ENCODE assay signal across 5 cellular contexts in genomic region chr2:194294156-194294555, GRCh38.
"Had no signal": no experiment of that assay in that cellular context is flagged by ENCODE, and none has a peak within 500 bp of the region (broad histone marks: within the 10 kb centered on the region; RNA-seq: fewer than 3 reads in every experiment).

No MANE protein-coding gene starts in this region.

- H3K4me3 ChIP-seq: K562 had no signal

- H3K27ac ChIP-seq: HL-60 had no signal

- DNase-seq: IMR-90, KBM-7, KG1 had no signal
